27 cellular contexts compared by ENCODE assay signal in genomic region chr22:37318255-37319109, GRCh38. TPM values are rescaled to one million over a fixed set of nuclear protein-coding genes. Genes with fewer than 3 reads are reported as not detected.
DNase-seq lines count a peak whose midpoint lies in the region; FAIRE-seq and TF ChIP-seq lines count a peak whose summit lies in the region.
"Had no signal": no experiment of that assay in that cellular context is flagged by ENCODE, and none has a peak within 500 bp of the region (broad histone marks: within the 10 kb centered on the region; RNA-seq: fewer than 3 reads in every experiment).

No MANE protein-coding gene starts in this region.

- H3K9ac ChIP-seq in NT2/D1 (ENCODE audit: insufficient read length, low read depth) (peak overlapping the region; percentile 42), H1 (replicated peaks in 1 of 4; ENCODE audit: extremely low read depth in 1 of 4, low read depth in 3 of 4, low read length in 3 of 4) (no peak overlapping the region)
- H3K9ac ChIP-seq: KMS-11 had no signal

- no peaks in the 10 kb centered on the region for H3K79me1 ChIP-seq in H1 (ENCODE audit: low read depth, low read length)

- no peak for FAIRE-seq in H1 (lab: Jason Lieb, UNC)
- FAIRE-seq: H54 had no signal

- WGBS in H1 (ENCODE audit: extremely low coverage in 1 of 2, insufficient coverage in 1 of 2, insufficient read length in 1 of 2, insufficient replicate concordance in 2 of 2, low coverage in 1 of 2, low lambda C conversion rate in 2 of 2, missing lambda C conversion rate in 1 of 2), 2 experiments = 87% methylated on average over 18 of the region's 18 CpGs; no CpG with 5 or more reads in 1 of the 2 experiments

- no peak overlapping the region for H2BK5ac ChIP-seq in H1 (ENCODE audit: low read depth, low read length)

- no peak overlapping the region for H2BK120ac ChIP-seq in H1 (replicated peaks; ENCODE audit: low read depth, low read length)

- H3K27me3 ChIP-seq in H7 (ENCODE audit: control insufficient read depth, insufficient read depth, low read length) = peaks cover 1% of the 10 kb centered on the region; the same call in 1 of the 2 replicates
- peaks cover 2% of the 10 kb centered on the region for H3K27me3 ChIP-seq in NT2/D1 (ENCODE audit: insufficient read depth, insufficient read length)
- no peaks in the 10 kb centered on the region for H3K27me3 ChIP-seq in H1 (replicated peaks in 1 of 4; ENCODE audit: control insufficient read depth in 3 of 4, extremely low read depth in 1 of 4, insufficient read depth in 3 of 4, low read length in 3 of 4)
- H3K27me3 ChIP-seq in osteoblast (ENCODE audit: insufficient read depth, low read length) = peaks cover 16% of the 10 kb centered on the region
- H3K27me3 ChIP-seq: ascending aorta had no signal

- no peak for TF ChIP-seq POLR2A in H1 (IDR thresholded peaks at IDR 0.05; ENCODE audit: control extremely low read depth in 1 of 2, low read depth in 2 of 2, low read length in 2 of 2)

- DNase-seq in H7 (peak; percentile 73), NT2/D1 (ENCODE audit: low read depth, low spot score) (no peak), H1 (ENCODE audit: low read depth in 1 of 2, low spot score in 2 of 2) (no peak), osteoblast (ENCODE audit: insufficient read length, low spot score, missing footprints) (peak; percentile 87), hypothalamus (lab: John Stamatoyannopoulos, UW) (no peak), NCI-H2029 (lab: John Stamatoyannopoulos, UW) (no peak), globus pallidus (ENCODE audit: low spot score) (no peak), hippocampal formation (lab: John Stamatoyannopoulos, UW) (no peak)
- DNase-seq: activated CD4-positive, alpha-beta T cell treated with anti-CD3 and anti-CD28 coated beads, Interleukin-2, amount 50 U/mL, for 48 hours; activated naive CD4-positive, alpha-beta T cell treated with anti-CD3 and anti-CD28 coated beads for 36 hours; activated T-cell treated with anti-CD3 and anti-CD28 coated beads for 4 hours; C1 segment of cervical spinal cord; DMS 273 treated with DMSO at 0.1 percent for 48 hours; effector memory CD8-positive, alpha-beta T cell; lower lobe of right lung; NCI-H2081; NCI-H446 treated with DMSO at 0.1 percent for 48 hours; NK-92 treated with Interleukin-12 subunit alpha and Interleukin-12 subunit beta, amount 100 ng/mL, for 24 hours; RPMI8226; stimulated activated CD4-positive, alpha-beta T cell treated with anti-CD3 and anti-CD28 coated beads, Interleukin-4, amount 100 ng/mL, for 24 hours had no signal

- H4K5ac ChIP-seq in H1 (ENCODE audit: insufficient read length, low read depth, low read length) = no peak overlapping the region

- POLR2A ChIA-PET in H1 (lab: Charles Lee; ENCODE audit: partially characterized antibody) = interaction anchor here (1.0 kb wide), 1 partner anchor 10 kb away, joined by 3 read pairs; no protein-coding TSS in a partner anchor

- H2BK15ac ChIP-seq in H1 (ENCODE audit: low read length) = no peak overlapping the region

- H2BK12ac ChIP-seq in H1 (ENCODE audit: low read depth, low read length) = no peak overlapping the region

- H3K23ac ChIP-seq in H1 (ENCODE audit: insufficient read length) = no peak overlapping the region

- no peak overlapping the region for H2AK5ac ChIP-seq in H1 (ENCODE audit: low read depth, low read length)

- H4K20me1 ChIP-seq in H1 (replicated peaks in 1 of 2; ENCODE audit: control insufficient read depth in 1 of 2, insufficient read depth in 2 of 2, low read length in 2 of 2) (no peaks in the 10 kb centered on the region), osteoblast (ENCODE audit: insufficient read depth, low read length) (no peaks in the 10 kb centered on the region)

- H3K4me3 ChIP-seq in H7 (ENCODE audit: insufficient read depth, low read depth, low read length) = no peak overlapping the region
- H3K4me3 ChIP-seq in NT2/D1 (ENCODE audit: insufficient read length, low read depth) = no peak overlapping the region
- H3K4me3 ChIP-seq in H1 (ENCODE audit: extremely low read depth in 1 of 4, insufficient read depth in 2 of 4, low read depth in 3 of 4, low read length in 4 of 4) = no peak overlapping the region
- H3K4me3 ChIP-seq in osteoblast (ENCODE audit: insufficient read depth, low read length) = no peak overlapping the region
- H3K4me3 ChIP-seq: ascending aorta, heart left ventricle, lower lobe of right lung had no signal

- H3K9me3 ChIP-seq in NT2/D1 (ENCODE audit: insufficient read depth, low read length) (no peaks in the 10 kb centered on the region), H1 (ENCODE audit: insufficient read depth in 2 of 2, low read depth in 1 of 2, low read length in 1 of 2) (no peaks in the 10 kb centered on the region), osteoblast (ENCODE audit: low read depth, low read length) (no peaks in the 10 kb centered on the region)
- H3K9me3 ChIP-seq: ascending aorta, heart left ventricle, lower lobe of right lung had no signal

- no peak overlapping the region for H3K4ac ChIP-seq in H1 (replicated peaks; ENCODE audit: insufficient read length, low read depth, low read length)

- no peaks in the 10 kb centered on the region for H3K23me2 ChIP-seq in H1 (ENCODE audit: low read depth, low read length)

- H3K79me2 ChIP-seq in H1 (ENCODE audit: control insufficient read depth in 1 of 2, insufficient read depth in 2 of 2, low read length in 2 of 2) = no peaks in the 10 kb centered on the region
- no peaks in the 10 kb centered on the region for H3K79me2 ChIP-seq in osteoblast (ENCODE audit: insufficient read depth, low read length)

- H3K27ac ChIP-seq in H1 (ENCODE audit: low read depth, low read length) (no peak overlapping the region), osteoblast (ENCODE audit: low read depth, low read length) (no peak overlapping the region)
- H3K27ac ChIP-seq: ascending aorta, heart left ventricle, KMS-11, lower lobe of right lung had no signal

- H4K8ac ChIP-seq in H1 (ENCODE audit: extremely low read depth, insufficient read depth, low read length) = no peak overlapping the region

- CTCF ChIA-PET in H1 (lab: Charles Lee; ENCODE audit: partially characterized antibody) = interaction anchor here (0.8 to 6.1 kb wide), 28 partner anchors 9 to 274 kb away, joined by 3 to 119 read pairs (median 5); partner anchors contain the start of genes ELFN2 and MFNG

- no peak overlapping the region for H3K18ac ChIP-seq in H1 (ENCODE audit: extremely low read depth, low read length)

- no peak overlapping the region for H2BK20ac ChIP-seq in H1 (ENCODE audit: low read length)

- H3K4me2 ChIP-seq in H1 (ENCODE audit: insufficient read depth in 1 of 2, low read depth in 2 of 2, low read length in 2 of 2) (no peak overlapping the region), osteoblast (ENCODE audit: insufficient read depth, low read length) (no peak overlapping the region)
- H3K4me2 ChIP-seq: KMS-11 had no signal

- H3K14ac ChIP-seq in H1 (ENCODE audit: insufficient read length) = no peak overlapping the region

- no peak overlapping the region for H4K91ac ChIP-seq in H1 (replicated peaks; ENCODE audit: insufficient read length, low read length)

- H3K36me3 ChIP-seq in H7 (replicated peaks; ENCODE audit: control insufficient read depth, insufficient read depth, low read length) = no peaks in the 10 kb centered on the region
- no peaks in the 10 kb centered on the region for H3K36me3 ChIP-seq in NT2/D1 (ENCODE audit: insufficient read depth, insufficient read length, low read length)
- no peaks in the 10 kb centered on the region for H3K36me3 ChIP-seq in H1 (ENCODE audit: control insufficient read depth in 2 of 4, insufficient read depth in 4 of 4, low read length in 3 of 4)
- no peaks in the 10 kb centered on the region for H3K36me3 ChIP-seq in osteoblast (ENCODE audit: insufficient read depth, low read length)
- H3K36me3 ChIP-seq: ascending aorta, lower lobe of right lung had no signal

- H3K56ac ChIP-seq in H1 (replicated peaks; ENCODE audit: insufficient read length, low read depth, low read length) = no peak overlapping the region

- no peak overlapping the region for H2AFZ ChIP-seq in H1 (ENCODE audit: low read length)
- no peak overlapping the region for H2AFZ ChIP-seq in osteoblast (ENCODE audit: low read length)

- peak; percentile 46 to 62 for TF ChIP-seq RAD21 in H1 (IDR thresholded peaks at IDR 0.05 in 1 of 2, conservative IDR thresholded peaks at IDR 0.05 in 1 of 2; ENCODE audit: low read depth in 2 of 2, low read length in 2 of 2)

- TF ChIP-seq CTCF in H1 (IDR thresholded peaks at IDR 0.05; ENCODE audit: control extremely low read depth in 1 of 3, insufficient read depth in 1 of 3, low read depth in 1 of 3, low read length in 3 of 3) = peak; percentile 25 to 38 (median 35)
- no peak for TF ChIP-seq CTCF in osteoblast (IDR thresholded peaks at IDR 0.05; ENCODE audit: extremely low read depth, low read depth, low read length)

- TF ChIP-seq EP300 in H1 (IDR thresholded peaks at IDR 0.05; ENCODE audit: borderline replicate concordance in 1 of 2, low read depth in 2 of 2, low read length in 2 of 2) = no peak

- H3K4me1 ChIP-seq in NT2/D1 (ENCODE audit: insufficient read depth, insufficient read length) (peaks cover 12% of the 10 kb centered on the region), H1 (replicated peaks in 1 of 4; ENCODE audit: control insufficient read depth in 3 of 4, insufficient read depth in 4 of 4, low read length in 3 of 4) (peaks cover 0 to 6% (median 0%) of the 10 kb centered on the region in 4 experiments; a peak in 3 of 7 replicates), osteoblast (ENCODE audit: insufficient read depth, low read length) (peaks cover 23% of the 10 kb centered on the region)
- H3K4me1 ChIP-seq: ascending aorta had no signal

TF ChIP-seq in H1, 55 proteins besides CTCF, POLR2A, EP300 and RAD21 (continues in another document):
- no peak for TF ChIP-seq BACH1 (IDR thresholded peaks at IDR 0.05; ENCODE audit: low read length)
- TF ChIP-seq SP1 (IDR thresholded peaks at IDR 0.05; ENCODE audit: low read depth, low read length) = no peak
- TF ChIP-seq, protein P1, sequence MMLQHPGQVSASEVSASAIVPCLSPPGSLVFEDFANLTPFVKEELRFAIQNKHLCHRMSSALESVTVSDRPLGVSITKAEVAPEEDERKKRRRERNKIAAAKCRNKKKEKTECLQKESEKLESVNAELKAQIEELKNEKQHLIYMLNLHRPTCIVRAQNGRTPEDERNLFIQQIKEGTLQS (IDR thresholded peaks at IDR 0.05; ENCODE audit: insufficient read depth, low read depth, low read length) = no peak
- TF ChIP-seq HDAC6 (IDR thresholded peaks at IDR 0.05; ENCODE audit: low read depth, low read length) = no peak

RNA-seq across cellular contexts. Expression of gene CYTH4, which starts 36.2 kb away (rescaled TPM):
- total RNA-seq in H7 (2014; rRNA removed; shearing (Covaris generic)) = not detected in 2 replicates
- not detected in 2 replicates for total RNA-seq in H1 (2021; fragmentation: NEBNext Ultra II Directional; extraction: Animal tissue kit (Norgen Biotek cat#: 25700))
- polyA plus RNA-seq in H1 (2011; rRNA removed) = 0.08 and 0.09 TPM in 2 replicates
- 0.43 TPM for polyA plus RNA-seq in H1 (2011; cell fraction: cytosol; rRNA removed)
- 0.16 TPM for polyA plus RNA-seq in H1 (2011; cell fraction: nucleus; rRNA removed)
- 0.07 to 0.11 TPM in 2 of 4 replicates, not detected in the others for polyA plus RNA-seq in H1 (2012, experiment 1 of 2)
- not detected for polyA plus RNA-seq in H1 (2012, experiment 2 of 2)
- polyA plus RNA-seq in H1 (2013, experiment 1 of 2) = 0.02 TPM
- polyA plus RNA-seq in H1 (2013, experiment 2 of 2) = 0.04 TPM
- 0.10 TPM in 1 of 2 replicates, not detected in the other for polyA minus RNA-seq in H1 (2011; rRNA and poly(A)+ RNA removed)
- not detected for polyA minus RNA-seq in H1 (2011; cell fraction: cytosol; rRNA and poly(A)+ RNA removed)
- polyA minus RNA-seq in H1 (2011; cell fraction: nucleus; rRNA and poly(A)+ RNA removed) = not detected
- total RNA-seq in osteoblast = 0.59 and 0.72 TPM in 2 replicates
- total RNA-seq: G401, myocyte had no signal
- polyA plus RNA-seq: fibroblast of lung had no signal

Comparison
In these comparisons a context has a peak if more than half of its experiments do, and no peak if none do; other contexts are left out.
1. DNase-seq: peak in H7 (single experiment) and osteoblast (single experiment); none in NT2/D1 (single experiment), H1 (0 of 2), hypothalamus (0 of 51), NCI-H2029 (single experiment), globus pallidus (single experiment) and hippocampal formation (0 of 2).